1 cellular context compared by ENCODE assay signal in genomic region chr4:74005528-74005927, GRCh38.
TF ChIP-seq lines count a peak whose summit lies in the region.

No MANE protein-coding gene starts in this region.

TF ChIP-seq in HepG2, 621 proteins besides CTCF, POLR2A, EP300 and RAD21 (continued from another document and continues in another):
- no peak for TF ChIP-seq REPIN1 (CRISPR knock-in tag; IDR thresholded peaks at IDR 0.05; ENCODE audit: borderline replicate concordance, low read depth)
- TF ChIP-seq ZNF496 (CRISPR knock-in tag; IDR thresholded peaks at IDR 0.05; ENCODE audit: insufficient replicate concordance), result no peak
- 0 out of 2 replicates have a peak, but pooled peaks have one; percentile 18 for TF ChIP-seq PATZ1 (CRISPR knock-in tag; IDR thresholded peaks at IDR 0.05)
- TF ChIP-seq ZNF646 (CRISPR knock-in tag; IDR thresholded peaks at IDR 0.05), result no peak
- no peak for TF ChIP-seq ZSCAN25 (CRISPR knock-in tag; IDR thresholded peaks at IDR 0.05)
- TF ChIP-seq MAFK (conservative IDR thresholded peaks at IDR 0.05 in 1 of 2, IDR thresholded peaks at IDR 0.05 in 1 of 2; ENCODE audit: low read length in 2 of 2), result no peak
- TF ChIP-seq SRSF4 (IDR thresholded peaks at IDR 0.05; ENCODE audit: low read depth, low read length, poor library complexity, severe bottlenecking), result no peak
- TF ChIP-seq ZFP82 (CRISPR knock-in tag; IDR thresholded peaks at IDR 0.05; ENCODE audit: borderline replicate concordance), result no peak
- no peak for TF ChIP-seq SP4 (CRISPR knock-in tag; IDR thresholded peaks at IDR 0.05)
- TF ChIP-seq NR2F2 (IDR thresholded peaks at IDR 0.05; ENCODE audit: borderline replicate concordance, low read depth), result no peak
- TF ChIP-seq GPN1 (CRISPR knock-in tag; IDR thresholded peaks at IDR 0.05; ENCODE audit: borderline replicate concordance), result no peak
- peak; percentile 53; the same call in 1 of the 2 replicates for TF ChIP-seq SIX1 (CRISPR knock-in tag; IDR thresholded peaks at IDR 0.05; ENCODE audit: borderline replicate concordance)
- no peak for TF ChIP-seq ZNF703 (CRISPR knock-in tag; IDR thresholded peaks at IDR 0.05; ENCODE audit: borderline replicate concordance)
- TF ChIP-seq ZNF784 (CRISPR knock-in tag; IDR thresholded peaks at IDR 0.05; ENCODE audit: borderline replicate concordance), result no peak
- TF ChIP-seq ZBTB38 (CRISPR knock-in tag; IDR thresholded peaks at IDR 0.05), result no peak
- no peak for TF ChIP-seq BORCS8-MEF2B (CRISPR knock-in tag; IDR thresholded peaks at IDR 0.05)
- no peak for TF ChIP-seq ZNF746 (CRISPR knock-in tag; IDR thresholded peaks at IDR 0.05)
- no peak for TF ChIP-seq KAT2B (IDR thresholded peaks at IDR 0.05; ENCODE audit: borderline replicate concordance, low read depth, low read length)
- TF ChIP-seq RFXANK (CRISPR knock-in tag; IDR thresholded peaks at IDR 0.05), result no peak
- TF ChIP-seq FOXO4 (CRISPR knock-in tag; conservative IDR thresholded peaks at IDR 0.05), result no peak
- TF ChIP-seq ZNF383 (CRISPR knock-in tag; IDR thresholded peaks at IDR 0.05; ENCODE audit: borderline replicate concordance), result no peak
- TF ChIP-seq TERF1 (CRISPR knock-in tag; IDR thresholded peaks at IDR 0.05), result no peak
- no peak for TF ChIP-seq ZNF138 (CRISPR knock-in tag; IDR thresholded peaks at IDR 0.05; ENCODE audit: low read depth)
- TF ChIP-seq ZNF30 (CRISPR knock-in tag; IDR thresholded peaks at IDR 0.05), result no peak
- TF ChIP-seq ZNF556 (CRISPR knock-in tag; IDR thresholded peaks at IDR 0.05; ENCODE audit: borderline replicate concordance), result no peak
- peak; percentile 33; the same call in 1 of the 2 replicates for TF ChIP-seq PAXIP1 (CRISPR knock-in tag; conservative IDR thresholded peaks at IDR 0.05)
- no peak for TF ChIP-seq ZNF691 (CRISPR knock-in tag; IDR thresholded peaks at IDR 0.05; ENCODE audit: borderline replicate concordance, low read depth)
- TF ChIP-seq SRSF1 (optimal IDR thresholded peaks at IDR 0.05; ENCODE audit: low read depth, low read length), result no peak
- TF ChIP-seq IKZF4 (CRISPR knock-in tag; IDR thresholded peaks at IDR 0.05; ENCODE audit: borderline replicate concordance, low read depth, not compliant biosample characterization), result no peak
- no peak for TF ChIP-seq SNAI1 (CRISPR knock-in tag; IDR thresholded peaks at IDR 0.05; ENCODE audit: borderline replicate concordance)
- TF ChIP-seq ZHX2 (IDR thresholded peaks at IDR 0.05; ENCODE audit: low read depth), result no peak
- TF ChIP-seq ZHX2 (CRISPR knock-in tag; IDR thresholded peaks at IDR 0.05; ENCODE audit: borderline replicate concordance), result no peak
- no peak for TF ChIP-seq GABPB1 (CRISPR knock-in tag; IDR thresholded peaks at IDR 0.05)
- no peak for TF ChIP-seq TEF (CRISPR knock-in tag; IDR thresholded peaks at IDR 0.05)
